8 cellular contexts compared by ENCODE assay signal in genomic region chr3:10357592-10358308, GRCh38. TPM values are rescaled to one million over a fixed set of nuclear protein-coding genes. Genes with fewer than 3 reads are reported as not detected.
DNase-seq lines count a peak whose midpoint lies in the region; ATAC-seq, FAIRE-seq and TF ChIP-seq lines count a peak whose summit lies in the region.

No MANE protein-coding gene starts in this region.

- no peak overlapping the region for H3K4me3 Mint-ChIP-seq in neural progenitor cell
- no peak overlapping the region for H3K4me3 Mint-ChIP-seq in activated T-helper 17 cell treated with anti-CD3 and anti-CD28 coated beads, Interleukin-2, amount 50 U/mL, for 72 hours

- no peaks in the 10 kb centered on the region for H3K79me2 ChIP-seq in neural progenitor cell (ENCODE audit: low read depth)

- no peaks in the 10 kb centered on the region for H3K36me3 ChIP-seq in neural progenitor cell

- FAIRE-seq in GM18507 (lab: Jason Lieb, UNC), result peak; percentile 36

- no peak overlapping the region for H3K9ac ChIP-seq in neural progenitor cell

- no peak for TF ChIP-seq CTCF in astrocyte of the spinal cord (IDR thresholded peaks at IDR 0.05; ENCODE audit: low read depth, low read length)
- TF ChIP-seq CTCF in neural progenitor cell (IDR thresholded peaks at IDR 0.05), result no peak

- no peak overlapping the region for H3K27ac ChIP-seq in neural progenitor cell

- no peaks in the 10 kb centered on the region for H3K4me1 ChIP-seq in neural progenitor cell

- peak overlapping the region; percentile 42 for H3K27ac Mint-ChIP-seq in neural progenitor cell
- no peak overlapping the region for H3K27ac Mint-ChIP-seq in activated T-helper 17 cell treated with anti-CD3 and anti-CD28 coated beads, Interleukin-2, amount 50 U/mL, for 72 hours

- no peaks in the 10 kb centered on the region for H3K36me3 Mint-ChIP-seq in neural progenitor cell
- H3K36me3 Mint-ChIP-seq in activated T-helper 17 cell treated with anti-CD3 and anti-CD28 coated beads, Interleukin-2, amount 50 U/mL, for 72 hours (ENCODE audit: low read depth), result no peaks in the 10 kb centered on the region

- ATAC-seq in GM19455 (IDR thresholded peaks at IDR 0.05; ENCODE audit: unreplicated experiment), result no peak
- ATAC-seq in activated T-helper 17 cell treated with anti-CD3 and anti-CD28 coated beads, Interleukin-2, amount 50 U/mL, for 72 hours (replicated peaks), result no peak

- H3K27me3 ChIP-seq in neural progenitor cell, result no peaks in the 10 kb centered on the region

- peaks cover 14% of the 10 kb centered on the region for H3K27me3 Mint-ChIP-seq in neural progenitor cell (ENCODE audit: insufficient read depth, low read depth)
- H3K27me3 Mint-ChIP-seq in activated T-helper 17 cell treated with anti-CD3 and anti-CD28 coated beads, Interleukin-2, amount 50 U/mL, for 72 hours, result peaks cover 20% of the 10 kb centered on the region

- DNase-seq in GM18507 (ENCODE audit: extremely low spot score, insufficient read length, low read depth), result no peak
- peak; percentile 22 for DNase-seq in HPDE6-E6E7 (ENCODE audit: extremely low spot score)
- DNase-seq in astrocyte of the spinal cord (ENCODE audit: low read depth, low spot score), result peak; percentile 91
- no peak for DNase-seq in neural progenitor cell (ENCODE audit: low spot score)
- no peak for DNase-seq in NCI-H1694 treated with DMSO at 0.1 percent for 48 hours (lab: John Stamatoyannopoulos, UW)
- DNase-seq in NCI-H1105 treated with DMSO at 0.1 percent for 48 hours (lab: John Stamatoyannopoulos, UW), result no peak

- H4K20me1 ChIP-seq in neural progenitor cell (ENCODE audit: low read depth), result no peaks in the 10 kb centered on the region

- no peaks in the 10 kb centered on the region for H3F3A ChIP-seq in neural progenitor cell (ENCODE audit: low read depth)

- peaks cover 7% of the 10 kb centered on the region for H3K4me1 Mint-ChIP-seq in neural progenitor cell
- H3K4me1 Mint-ChIP-seq in activated T-helper 17 cell treated with anti-CD3 and anti-CD28 coated beads, Interleukin-2, amount 50 U/mL, for 72 hours, result no peaks in the 10 kb centered on the region

- no peaks in the 10 kb centered on the region for H3K9me3 Mint-ChIP-seq in neural progenitor cell
- H3K9me3 Mint-ChIP-seq in activated T-helper 17 cell treated with anti-CD3 and anti-CD28 coated beads, Interleukin-2, amount 50 U/mL, for 72 hours, result no peaks in the 10 kb centered on the region

- no peak overlapping the region for H3K4me2 ChIP-seq in neural progenitor cell

- in situ Hi-C loops in astrocyte of the spinal cord (cut with HindIII; ENCODE audit: low sequenced_read_pairs), result no loop called here

- H2AFZ ChIP-seq in neural progenitor cell (replicated peaks), result no peak overlapping the region

- no peaks in the 10 kb centered on the region for H3K9me3 ChIP-seq in neural progenitor cell (ENCODE audit: low read depth)

- H3K4me3 ChIP-seq in astrocyte of the spinal cord (ENCODE audit: low read depth, low read length) (no peak overlapping the region), neural progenitor cell (no peak overlapping the region)

RNA-seq across cellular contexts. Expression of gene SEC13, which starts 36.8 kb away (rescaled TPM):
- 61.2 and 91.2 TPM in 2 replicates for total RNA-seq in neural progenitor cell (ENCODE audit: low replicate concordance)
- 100 to 1,000 TPM in 1 of 2 donors, 10 to 100 TPM in 1; 69.5 to 104 TPM for total RNA-seq in activated T-helper 17 cell treated with anti-CD3 and anti-CD28 coated beads, Interleukin-2, amount 50 U/mL, for 72 hours

Comparison
In these comparisons a context has a peak if more than half of its experiments do, and no peak if none do; other contexts are left out.
1. DNase-seq: peak in HPDE6-E6E7 (single experiment) and astrocyte of the spinal cord (single experiment); none in GM18507 (single experiment), neural progenitor cell (single experiment), NCI-H1694 treated with DMSO at 0.1 percent for 48 hours (single experiment) and NCI-H1105 treated with DMSO at 0.1 percent for 48 hours (single experiment).